ENCODE assay signal across 2 cellular contexts in genomic region chr6:110328231-110328630, GRCh38.
TF ChIP-seq lines count a peak whose summit lies in the region.

No MANE protein-coding gene starts in this region.

TF ChIP-seq in K562, 482 proteins besides CTCF, POLR2A, EP300 and RAD21:
- 0 out of 2 replicates have a peak, but pooled peaks have one; percentile 40 for TF ChIP-seq ZBTB40 (IDR thresholded peaks at IDR 0.05)
- no peak for TF ChIP-seq ZBTB40 (CRISPR knock-in tag; IDR thresholded peaks at IDR 0.05)
- TF ChIP-seq PHTF2 (CRISPR knock-in tag; IDR thresholded peaks at IDR 0.05), result no peak

TF ChIP-seq in HepG2, 621 proteins besides CTCF, POLR2A, EP300 and RAD21:
- no peak for TF ChIP-seq PCBP2 (optimal IDR thresholded peaks at IDR 0.05; ENCODE audit: low read depth, low read length, poor library complexity, severe bottlenecking)
- TF ChIP-seq ZNF615 (CRISPR knock-in tag; IDR thresholded peaks at IDR 0.05; ENCODE audit: borderline replicate concordance), result no peak
- TF ChIP-seq ZSCAN30 (CRISPR knock-in tag; IDR thresholded peaks at IDR 0.05), result no peak
- TF ChIP-seq AKAP8 (CRISPR knock-in tag; IDR thresholded peaks at IDR 0.05), result no peak
- no peak for TF ChIP-seq NCOR1 (IDR thresholded peaks at IDR 0.05; ENCODE audit: borderline replicate concordance, low read length)
- TF ChIP-seq ZBTB4 (CRISPR knock-in tag; IDR thresholded peaks at IDR 0.05; ENCODE audit: borderline replicate concordance), result no peak
- TF ChIP-seq ZNF143 (CRISPR knock-in tag; IDR thresholded peaks at IDR 0.05), result no peak
- TF ChIP-seq ESRRA (CRISPR knock-in tag; IDR thresholded peaks at IDR 0.05; ENCODE audit: low read depth), result no peak
- no peak for TF ChIP-seq SRSF1 (optimal IDR thresholded peaks at IDR 0.05; ENCODE audit: low read depth, low read length)
- TF ChIP-seq KDM6A (CRISPR knock-in tag; IDR thresholded peaks at IDR 0.05; ENCODE audit: low read depth), result no peak
- TF ChIP-seq ZNF224 (CRISPR knock-in tag; IDR thresholded peaks at IDR 0.05), result no peak
- TF ChIP-seq ZNF180 (CRISPR knock-in tag; IDR thresholded peaks at IDR 0.05; ENCODE audit: borderline replicate concordance, low read depth), result no peak
- no peak for TF ChIP-seq ATF1 (CRISPR knock-in tag; IDR thresholded peaks at IDR 0.05)
- no peak for TF ChIP-seq YEATS2 (CRISPR knock-in tag; IDR thresholded peaks at IDR 0.05; ENCODE audit: borderline replicate concordance)
- no peak for TF ChIP-seq CBFB (CRISPR knock-in tag; IDR thresholded peaks at IDR 0.05)
